8 cellular contexts compared by ENCODE assay signal in genomic region chr3:99645277-99646106, GRCh38. TPM values are rescaled to one million over a fixed set of nuclear protein-coding genes. Genes with fewer than 3 reads are reported as not detected.
DNase-seq lines count a peak whose midpoint lies in the region; ATAC-seq and TF ChIP-seq lines count a peak whose summit lies in the region.

No MANE protein-coding gene starts in this region.

- no peak for ATAC-seq in GM18861 (IDR thresholded peaks at IDR 0.05; ENCODE audit: unreplicated experiment)
- ATAC-seq in HG02852 (IDR thresholded peaks at IDR 0.05; ENCODE audit: unreplicated experiment): no peak
- ATAC-seq in GM18520 (IDR thresholded peaks at IDR 0.05; ENCODE audit: unreplicated experiment): no peak

- DNase-seq in Caki2 (ENCODE audit: low read depth): peak; percentile 50
- DNase-seq in Kasumi-1 (lab: John Stamatoyannopoulos, UW): peak; percentile 35 to 55
- peak; percentile 75 for DNase-seq in dermis blood vessel endothelial cell
- DNase-seq in NCI-H2227 (lab: John Stamatoyannopoulos, UW; ENCODE audit: unreplicated experiment): no peak

- H3K27ac ChIP-seq in neural cell (ENCODE audit: low read length): peak overlapping the region; percentile 84

- H2AFZ ChIP-seq in neural cell (ENCODE audit: low read depth, low read length): no peak overlapping the region

- H3K27me3 ChIP-seq in neural cell (ENCODE audit: insufficient read depth, low read depth, low read length): no peaks in the 10 kb centered on the region

- H3F3A ChIP-seq in neural cell (ENCODE audit: insufficient read depth, low read length, poor library complexity, severe bottlenecking): no peaks in the 10 kb centered on the region

- H3K9me3 ChIP-seq in neural cell (ENCODE audit: low read length): no peaks in the 10 kb centered on the region

- TF ChIP-seq EP300 in neural cell (conservative IDR thresholded peaks at IDR 0.05; ENCODE audit: poor library complexity, severe bottlenecking): no peak

- peak; percentile 19 for TF ChIP-seq RAD21 in neural cell (conservative IDR thresholded peaks at IDR 0.05)

- no peak overlapping the region for H3K4me2 ChIP-seq in neural cell (ENCODE audit: low read length)

- in situ Hi-C loops in Caki2 (cut with HindIII; ENCODE audit: low pct_unique_long_range_greater_than_20kb, low sequenced_read_pairs): no loop called here

- H3K36me3 ChIP-seq in neural cell (ENCODE audit: insufficient read depth, low read length): no peaks in the 10 kb centered on the region

- no peaks in the 10 kb centered on the region for H4K20me1 ChIP-seq in neural cell (ENCODE audit: insufficient read depth)

- H3K9ac ChIP-seq in neural cell (ENCODE audit: low read length): no peak overlapping the region

- no peaks in the 10 kb centered on the region for H3K79me2 ChIP-seq in neural cell (replicated peaks; ENCODE audit: insufficient read depth, low read length)

- H3K9me2 ChIP-seq in neural cell (ENCODE audit: insufficient read depth, low read length): no peaks in the 10 kb centered on the region

- peak; percentile 56 for TF ChIP-seq CTCF in neural cell (IDR thresholded peaks at IDR 0.05; ENCODE audit: poor library complexity, severe bottlenecking)

- H3K4me3 ChIP-seq in neural cell (ENCODE audit: low read length): no peak overlapping the region

TF ChIP-seq in neural cell, 6 proteins besides CTCF, POLR2A, EP300 and RAD21:
- no peak for TF ChIP-seq POLR2AphosphoS5 (IDR thresholded peaks at IDR 0.05)
- no peak for TF ChIP-seq TAF1 (IDR thresholded peaks at IDR 0.05; ENCODE audit: low read depth)
- TF ChIP-seq EZH2 (IDR thresholded peaks at IDR 0.05; ENCODE audit: borderline replicate concordance, insufficient read depth, low read length, poor library complexity, severe bottlenecking): no peak
- TF ChIP-seq MXI1 (conservative IDR thresholded peaks at IDR 0.05; ENCODE audit: poor library complexity, severe bottlenecking): no peak
- TF ChIP-seq REST (IDR thresholded peaks at IDR 0.05; ENCODE audit: borderline replicate concordance): no peak
- TF ChIP-seq SMC3 (conservative IDR thresholded peaks at IDR 0.05; ENCODE audit: poor library complexity): no peak
TF ChIP-seq in neural cell: peak in this region for 0.

RNA-seq across cellular contexts. Expression of gene COL8A1, which starts 7.1 kb away (rescaled TPM):
- 20.2 and 36.4 TPM in 2 replicates for total RNA-seq in Caki2 (2014; rRNA removed; shearing (Covaris generic); ENCODE audit: low replicate concordance)
- total RNA-seq in dermis blood vessel endothelial cell: 263 and 653 TPM in 2 replicates
- 0.04 and 0.92 TPM in 2 replicates for polyA plus RNA-seq in neural cell
- 0.24 and 0.35 TPM in 2 replicates for polyA minus RNA-seq in neural cell
